In the genomic region with DNA sequence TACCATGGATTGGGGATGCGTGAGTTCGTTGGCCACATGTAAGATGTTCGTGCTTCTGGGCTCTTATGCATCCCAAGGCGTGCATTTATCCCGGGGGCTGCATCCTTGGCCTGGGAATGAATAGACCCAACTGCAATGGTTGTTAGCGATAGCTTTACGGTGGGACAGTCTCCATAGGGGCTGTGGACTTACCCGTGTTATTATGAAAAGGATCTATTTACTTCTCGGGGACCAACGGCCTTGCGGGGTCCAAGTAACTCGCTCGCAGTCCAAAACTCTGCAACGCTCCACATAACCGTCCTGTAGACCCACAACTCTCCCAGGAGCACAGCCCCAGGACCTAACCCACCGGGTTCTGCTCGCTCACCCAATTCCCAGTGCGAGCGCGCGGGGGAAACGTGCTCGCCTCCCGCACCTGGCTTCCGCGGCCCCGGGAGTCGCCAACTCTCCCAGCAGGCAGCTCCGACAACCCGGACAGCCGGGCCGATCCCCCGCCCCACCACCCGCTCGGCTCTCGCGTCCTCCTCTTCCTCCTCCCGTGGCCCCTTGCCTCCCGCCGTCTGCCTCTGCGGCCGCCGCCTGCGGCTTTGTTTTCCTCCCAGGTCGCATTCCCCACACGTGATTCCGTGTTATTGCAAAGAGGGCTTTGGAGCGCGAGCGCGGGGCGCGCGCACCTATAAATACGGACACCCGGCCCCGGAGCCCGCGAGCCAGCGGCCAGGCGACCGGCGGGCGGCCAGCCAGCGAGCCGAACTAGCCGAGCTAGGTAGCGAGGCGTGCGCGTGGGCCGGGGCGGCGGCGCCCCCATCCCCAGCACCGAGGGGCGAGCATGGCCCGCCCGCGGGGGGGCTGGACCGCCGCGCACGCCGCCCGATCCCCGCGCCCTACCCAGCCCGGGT, we compare ENCODE assay signal across 8 cellular contexts. TPM values are rescaled to one million over a fixed set of nuclear protein-coding genes. Genes with fewer than 3 reads are reported as not detected.
DNase-seq lines count a peak whose midpoint lies in the region; ATAC-seq and TF ChIP-seq lines count a peak whose summit lies in the region.

A gene with protein sequence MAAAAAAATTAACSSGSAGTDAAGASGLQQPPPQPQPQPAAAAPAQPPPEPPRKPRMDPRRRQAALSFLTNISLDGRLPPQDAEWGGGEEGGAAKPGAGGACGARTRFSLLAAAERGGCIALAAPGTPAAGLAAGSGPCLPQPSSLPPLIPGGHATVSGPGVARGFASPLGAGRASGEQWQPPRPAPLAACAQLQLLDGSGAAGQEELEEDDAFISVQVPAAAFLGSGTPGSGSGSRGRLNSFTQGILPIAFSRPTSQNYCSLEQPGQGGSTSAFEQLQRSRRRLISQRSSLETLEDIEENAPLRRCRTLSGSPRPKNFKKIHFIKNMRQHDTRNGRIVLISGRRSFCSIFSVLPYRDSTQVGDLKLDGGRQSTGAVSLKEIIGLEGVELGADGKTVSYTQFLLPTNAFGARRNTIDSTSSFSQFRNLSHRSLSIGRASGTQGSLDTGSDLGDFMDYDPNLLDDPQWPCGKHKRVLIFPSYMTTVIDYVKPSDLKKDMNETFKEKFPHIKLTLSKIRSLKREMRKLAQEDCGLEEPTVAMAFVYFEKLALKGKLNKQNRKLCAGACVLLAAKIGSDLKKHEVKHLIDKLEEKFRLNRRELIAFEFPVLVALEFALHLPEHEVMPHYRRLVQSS (plus strand): TSS at position 706 of the 899 bp plus-strand sequence. CDS start 278 bp downstream, outside the sequence.

- ATAC-seq in HG03045 (IDR thresholded peaks at IDR 0.05; ENCODE audit: unreplicated experiment) (peak; percentile 41), Panc1 (peak; percentile 65), HG03565 (IDR thresholded peaks at IDR 0.05; ENCODE audit: unreplicated experiment) (no peak)

- H3K4me1 ChIP-seq in Panc1 (ENCODE audit: control insufficient read depth, insufficient read depth, low read length) (peaks cover 54% of the 10 kb centered on the region), prostate gland (replicated peaks) (no peaks in the 10 kb centered on the region)

- POLR2A ChIA-PET in Panc1 (lab: Charles Lee): interaction anchor here (0.5 kb wide), 2 partner anchors 25 to 28 kb away, joined by 3 to 7 read pairs; no protein-coding TSS in a partner anchor

- in situ Hi-C loops in Panc1 (cut with HindIII; ENCODE audit: low pct_unique_long_range_greater_than_20kb, low sequenced_read_pairs): no loop called here

- no peaks in the 10 kb centered on the region for H3K27me3 ChIP-seq in Panc1 (ENCODE audit: control insufficient read depth, insufficient read depth, low read length)
- no peaks in the 10 kb centered on the region for H3K27me3 ChIP-seq in prostate gland (replicated peaks; ENCODE audit: insufficient read depth)

- H3K36me3 ChIP-seq in Panc1 (ENCODE audit: control insufficient read depth, insufficient read depth, low read length) (no peaks in the 10 kb centered on the region), prostate gland (no peaks in the 10 kb centered on the region)

- DNase-seq in activated effector memory CD4-positive, alpha-beta T cell treated with anti-CD3 and anti-CD28 coated beads, Interleukin-2, amount 50 U/mL, for 16 hours: peak; percentile 67
- no peak for DNase-seq in activated effector memory CD4-positive, alpha-beta T cell treated with Interleukin-2 at 50 U/mL for 16 hours
- DNase-seq in Panc1 (ENCODE audit: low read depth, low spot score) (no peak), anterior cingulate cortex (lab: John Stamatoyannopoulos, UW) (peak in 55 of 58 donors; percentile 16 to 82 (median 50)), hepatic stellate cell (ENCODE audit: low spot score) (peak; percentile 49), prostate gland (ENCODE audit: low spot score) (peak; percentile 43)

- intact Hi-C loops in Panc1 (cut with micrococcal nuclease; ENCODE audit: unreplicated experiment) (loop anchor here (2.0 to 10.0 kb wide), 5 partner anchors 58 to 367 kb away; a partner anchor contains a TSS), prostate gland (cut with DNase I) (loop anchor here (5.0 to 10.0 kb wide), 4 partner anchors 57 to 450 kb away; a partner anchor contains a TSS)

- CTCF ChIA-PET in Panc1 (lab: Charles Lee): interaction anchor here (0.6 to 1.9 kb wide), 3 partner anchors 28 to 103 kb away, joined by 3 to 6 read pairs (median 4); no protein-coding TSS in a partner anchor

- 3% methylated on average over 76 of the region's 89 CpGs for WGBS in prostate gland

- BruUV-seq in Panc1 (replicated peaks; lab: Mats Ljungman, UMichigan): no TSS peak

- H3K4me3 ChIP-seq in Panc1 (ENCODE audit: low read depth in 2 of 2, low read length in 2 of 2): peak within 1 kb of the TSS; percentile 69 to 91
- peak within 1 kb of the TSS; percentile 44 to 47 for H3K4me3 ChIP-seq in prostate gland

- TF ChIP-seq CTCF in Panc1 (IDR thresholded peaks at IDR 0.05): no peak
- TF ChIP-seq CTCF in prostate gland (IDR thresholded peaks at IDR 0.05): no peak

- TF ChIP-seq POLR2A in prostate gland (IDR thresholded peaks at IDR 0.05): peak; percentile 27

- H3K27ac ChIP-seq in Panc1 (ENCODE audit: low read length) (peak within 1 kb of the TSS; percentile 97), prostate gland (peak within 1 kb of the TSS; percentile 50 to 66)

- H3K9me3 ChIP-seq in Panc1 (ENCODE audit: control insufficient read depth, insufficient read depth, low read depth, low read length) (no peaks in the 10 kb centered on the region), prostate gland (no peaks in the 10 kb centered on the region)

RNA-seq across cellular contexts. Expression of the gene that starts here (rescaled TPM):
- 66.4 TPM for total RNA-seq in Panc1 (2021; ENCODE audit: unreplicated experiment)
- 43.4 TPM for polyA plus RNA-seq in Panc1 (2012; ENCODE audit: insufficient read length)
- 10 to 100 TPM in 1 of 2 donors, 1 to 10 TPM in 1; 3.9 to 16.2 TPM for total RNA-seq in prostate gland

Comparison
In these comparisons a context has a peak if more than half of its experiments do, and no peak if none do; other contexts are left out.
1. DNase-seq: peak in activated effector memory CD4-positive, alpha-beta T cell treated with anti-CD3 and anti-CD28 coated beads, Interleukin-2, amount 50 U/mL, for 16 hours (single experiment), anterior cingulate cortex (55 of 58), hepatic stellate cell (single experiment) and prostate gland (single experiment); none in activated effector memory CD4-positive, alpha-beta T cell treated with Interleukin-2 at 50 U/mL for 16 hours (single experiment) and Panc1 (single experiment).